10 cellular contexts compared by ENCODE assay signal in the genomic region with DNA sequence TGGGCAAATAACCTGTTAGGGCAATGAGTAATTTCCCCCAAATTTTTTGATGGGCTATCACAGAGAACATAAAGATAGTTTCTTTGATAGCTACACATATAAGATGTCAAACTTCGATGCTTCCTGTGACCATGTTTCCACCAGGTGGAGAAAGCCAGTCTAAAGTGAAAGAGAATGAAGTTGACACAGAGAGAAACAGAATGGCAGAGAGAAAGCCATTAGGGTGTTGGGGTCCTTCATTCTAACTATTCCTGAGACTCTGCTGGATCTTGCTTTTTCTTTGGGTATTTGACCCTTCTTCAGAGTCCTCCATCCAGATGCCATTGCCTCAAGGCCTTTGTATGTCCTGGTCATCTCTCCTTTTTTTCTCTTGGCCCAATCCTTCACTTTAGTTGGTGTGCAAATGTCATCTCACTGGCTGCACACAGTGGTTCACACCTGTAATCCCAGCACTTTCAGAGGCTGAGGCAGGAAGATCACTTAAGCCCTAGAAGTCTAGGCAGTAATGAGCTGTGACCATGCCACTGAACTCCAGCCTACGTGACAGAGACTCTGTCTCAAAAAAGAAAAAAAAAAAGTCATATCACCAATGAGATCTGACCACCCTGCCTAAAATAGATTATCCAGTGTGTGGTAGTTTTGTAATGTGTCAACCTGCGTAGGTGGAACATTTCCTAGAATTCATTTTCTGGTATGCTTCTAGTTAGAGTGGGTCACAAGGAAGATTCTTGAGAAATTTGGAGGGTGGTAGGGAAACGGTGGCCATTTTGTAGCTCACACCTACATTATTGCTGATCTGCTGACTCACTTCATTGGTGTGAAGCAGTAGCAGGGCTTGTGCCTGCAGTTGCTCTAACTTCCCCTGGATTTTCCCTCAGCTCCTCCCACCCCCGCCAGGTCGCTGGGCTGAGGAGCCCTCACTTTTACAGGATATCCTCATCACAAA. TPM values are rescaled to one million over a fixed set of nuclear protein-coding genes. Genes with fewer than 3 reads are reported as not detected.
DNase-seq lines count a peak whose midpoint lies in the region; ATAC-seq and TF ChIP-seq lines count a peak whose summit lies in the region.
"Had no signal": no experiment of that assay in that cellular context is flagged by ENCODE, and none has a peak within 500 bp of the region (broad histone marks: within the 10 kb centered on the region; RNA-seq: fewer than 3 reads in every experiment).

No MANE protein-coding gene starts in this region.

- H3K4me1 Mint-ChIP-seq in CD4-positive, alpha-beta memory T cell: peaks cover 27 to 59% (median 41%) of the 10 kb centered on the region in 4 donors
- H3K4me1 Mint-ChIP-seq in activated naive CD8-positive, alpha-beta T cell treated with anti-CD3 and anti-CD28 coated beads, Interleukin-2, amount 50 U/mL, for 24 hours: peaks cover 75% of the 10 kb centered on the region

- H3K27me3 Mint-ChIP-seq in CD4-positive, alpha-beta memory T cell: no peaks in the 10 kb centered on the region
- no peaks in the 10 kb centered on the region for H3K27me3 Mint-ChIP-seq in activated naive CD8-positive, alpha-beta T cell treated with anti-CD3 and anti-CD28 coated beads, Interleukin-2, amount 50 U/mL, for 24 hours

- POLR2A ChIA-PET in CD4-positive, alpha-beta memory T cell (lab: Charles Lee; ENCODE audit: partially characterized antibody): interaction anchor here (0.8 to 0.9 kb wide), 3 partner anchors 11 to 21 kb away, joined by 3 to 5 read pairs (median 3); partner anchors contain the start of gene KIF2A
- POLR2A ChIA-PET in GM10248 (lab: Yijun Ruan, JAX): no interaction called here

- no peak overlapping the region for H3K27ac ChIP-seq in CD4-positive, alpha-beta memory T cell (ENCODE audit: low read depth, low read length)
- H3K27ac ChIP-seq in caudate nucleus (ENCODE audit: low read depth, low read length) (no peak overlapping the region), substantia nigra (ENCODE audit: low read depth, low read length, poor library complexity, severe bottlenecking) (no peak overlapping the region)
- H3K27ac ChIP-seq: HL-60 had no signal

- no peaks in the 10 kb centered on the region for H3K36me3 ChIP-seq in CD4-positive, alpha-beta memory T cell (ENCODE audit: insufficient read depth, low read length)

- ATAC-seq in GM21423 (IDR thresholded peaks at IDR 0.05; ENCODE audit: unreplicated experiment) (peak; percentile 69), HG03520 (IDR thresholded peaks at IDR 0.05; ENCODE audit: unreplicated experiment) (peak; percentile 83)
- peak; percentile 90 for ATAC-seq in activated naive CD8-positive, alpha-beta T cell treated with anti-CD3 and anti-CD28 coated beads, Interleukin-2, amount 50 U/mL, for 24 hours

- no peaks in the 10 kb centered on the region for H3K36me3 Mint-ChIP-seq in CD4-positive, alpha-beta memory T cell
- H3K36me3 Mint-ChIP-seq in activated naive CD8-positive, alpha-beta T cell treated with anti-CD3 and anti-CD28 coated beads, Interleukin-2, amount 50 U/mL, for 24 hours (ENCODE audit: low read depth): peaks cover 17% of the 10 kb centered on the region

- H3K27ac Mint-ChIP-seq in CD4-positive, alpha-beta memory T cell: peak overlapping the region; percentile 18 to 86 (median 42)
- peak overlapping the region; percentile 97 for H3K27ac Mint-ChIP-seq in activated naive CD8-positive, alpha-beta T cell treated with anti-CD3 and anti-CD28 coated beads, Interleukin-2, amount 50 U/mL, for 24 hours

- intact Hi-C loops in CD4-positive, alpha-beta memory T cell (cut with micrococcal nuclease): no loop called here

- no peak for TF ChIP-seq CTCF in GM10248 (IDR thresholded peaks at IDR 0.05; ENCODE audit: control extremely low read depth, extremely low read depth, low read depth, missing control alignments)

- H3K9me3 ChIP-seq in CD4-positive, alpha-beta memory T cell (ENCODE audit: control insufficient read depth in 1 of 2, low read length in 2 of 2): no peaks in the 10 kb centered on the region

- H3K27me3 ChIP-seq in CD4-positive, alpha-beta memory T cell (ENCODE audit: insufficient read depth, low read length): no peaks in the 10 kb centered on the region

- DNase-seq in CD4-positive, alpha-beta memory T cell: no peak
- DNase-seq in activated naive CD8-positive, alpha-beta T cell treated with anti-CD3 and anti-CD28 coated beads, Interleukin-2, amount 50 U/mL, for 24 hours: peak; percentile 71
- DNase-seq in GM10248 (ENCODE audit: extremely low spot score) (no peak), caudate nucleus (lab: John Stamatoyannopoulos, UW) (no peak), substantia nigra (lab: John Stamatoyannopoulos, UW) (no peak), foreskin melanocyte (no peak)
- DNase-seq: mammary epithelial cell had no signal

- CTCF ChIA-PET in CD4-positive, alpha-beta memory T cell (lab: Charles Lee; ENCODE audit: partially characterized antibody): interaction anchor here (0.8 to 2.0 kb wide), 8 partner anchors 40 to 119 kb away, joined by 3 to 9 read pairs (median 4); partner anchors contain the start of gene DIMT1
- CTCF ChIA-PET in GM10248 (lab: Yijun Ruan, JAX): interaction anchor here (0.9 to 1.8 kb wide), 5 partner anchors 11 to 29 kb away, joined by 3 to 4 read pairs (median 3); no protein-coding TSS in a partner anchor

- H3K4me1 ChIP-seq in CD4-positive, alpha-beta memory T cell (ENCODE audit: insufficient read depth, low read length): peaks cover 40% of the 10 kb centered on the region

- H3K4me3 Mint-ChIP-seq in CD4-positive, alpha-beta memory T cell: peak overlapping the region in 7 of 8 donors; percentile 5 to 57 (median 44)
- H3K4me3 Mint-ChIP-seq in activated naive CD8-positive, alpha-beta T cell treated with anti-CD3 and anti-CD28 coated beads, Interleukin-2, amount 50 U/mL, for 24 hours: peak overlapping the region; percentile 22

- H3K4me3 ChIP-seq in CD4-positive, alpha-beta memory T cell (ENCODE audit: low read length in 2 of 2): no peak overlapping the region

- peaks cover 0 to 4% (median 0%) of the 10 kb centered on the region in 8 donors for H3K9me3 Mint-ChIP-seq in CD4-positive, alpha-beta memory T cell
- H3K9me3 Mint-ChIP-seq in activated naive CD8-positive, alpha-beta T cell treated with anti-CD3 and anti-CD28 coated beads, Interleukin-2, amount 50 U/mL, for 24 hours: peaks cover 15% of the 10 kb centered on the region

RNA-seq across cellular contexts. Expression of gene KIF2A, which starts 20.8 kb away (rescaled TPM):
- total RNA-seq in CD4-positive, alpha-beta memory T cell: 100 to 1,000 TPM; 151 to 157 TPM
- 100 to 1,000 TPM; 133 to 158 TPM for polyA plus RNA-seq in CD4-positive, alpha-beta memory T cell
